Comparison of ENCODE assay signal across 32 cellular contexts in genomic region chr7:110387689-110388088, GRCh38.
"Had no signal": no experiment of that assay in that cellular context is flagged by ENCODE, and none has a peak within 500 bp of the region (broad histone marks: within the 10 kb centered on the region; RNA-seq: fewer than 3 reads in every experiment).

No MANE protein-coding gene starts in this region.

- H3K4me3 Mint-ChIP-seq: activated CD4-positive, alpha-beta T cell treated with anti-CD3 and anti-CD28 coated beads for 36 hours; activated CD8-positive, alpha-beta memory T cell treated with anti-CD3 and anti-CD28 coated beads, Interleukin-2, amount 10 ng/mL, durations not matched to agents 7 days and 5 days; activated CD8-positive, alpha-beta T cell treated with anti-CD3 and anti-CD28 coated beads, Interleukin-2, amount 10 ng/mL, durations not matched to agents 7 days and 5 days; activated naive CD4-positive, alpha-beta T cell treated with anti-CD3 and anti-CD28 coated beads, Interleukin-2, amount 50 U/mL, for 24 hours; activated naive CD8-positive, alpha-beta T cell treated with anti-CD3 and anti-CD28 coated beads, Interleukin-2, amount 50 U/mL, for 24 hours; central memory CD8-positive, alpha-beta T cell; dendritic cell treated with granulocyte-macrophage colony-stimulating factor and Interleukin-4, amounts not matched to agents 40 ng/mL and 50 ng/mL, for 4 days; immature natural killer cell; memory B cell; natural killer cell treated with Interleukin-12 subunit alpha and Interleukin-12 subunit beta and Interleukin-15 and Interleukin-18, amount 100 ng/mL, for 72 hours; stimulated activated memory B cell treated with anti-CD40 and anti-IgM and Interleukin-4, amounts not matched to agents 10 μg/mL and 1 μg/mL and 100 μg/mL, for 72 hours; stimulated activated naive CD8-positive, alpha-beta T cell treated with anti-CD3 and anti-CD28 coated beads, Interleukin-15, amount 100 ng/mL, for 72 hours had no signal

- H3K4me1 ChIP-seq: gastrocnemius medialis, upper lobe of left lung, vagina had no signal

- H3K36me3 Mint-ChIP-seq: activated CD8-positive, alpha-beta memory T cell treated with anti-CD3 and anti-CD28 coated beads, Interleukin-2, amount 10 ng/mL, durations not matched to agents 7 days and 5 days; activated naive CD4-positive, alpha-beta T cell treated with anti-CD3 and anti-CD28 coated beads, Interleukin-2, amount 50 U/mL, for 24 hours; immature natural killer cell; memory B cell; natural killer cell treated with Interleukin-12 subunit alpha and Interleukin-12 subunit beta and Interleukin-15 and Interleukin-18, amount 100 ng/mL, for 72 hours; stimulated activated memory B cell treated with anti-CD40 and anti-IgM and Interleukin-4, amounts not matched to agents 10 μg/mL and 1 μg/mL and 100 μg/mL, for 72 hours had no signal

- H3K4me3 ChIP-seq: gastrocnemius medialis, mucosa of descending colon, skin epidermis, upper lobe of left lung, vagina had no signal

- H3K27ac ChIP-seq: gastrocnemius medialis, neutrophil, skin epidermis, upper lobe of left lung, vagina had no signal

- H3K27me3 Mint-ChIP-seq: activated CD8-positive, alpha-beta memory T cell treated with anti-CD3 and anti-CD28 coated beads, Interleukin-2, amount 10 ng/mL, durations not matched to agents 7 days and 5 days; activated naive CD8-positive, alpha-beta T cell treated with anti-CD3 and anti-CD28 coated beads, Interleukin-2, amount 50 U/mL, for 24 hours; central memory CD8-positive, alpha-beta T cell; dendritic cell treated with granulocyte-macrophage colony-stimulating factor and Interleukin-4, amounts not matched to agents 40 ng/mL and 50 ng/mL, for 4 days; memory B cell; natural killer cell treated with Interleukin-12 subunit alpha and Interleukin-12 subunit beta and Interleukin-15 and Interleukin-18, amount 100 ng/mL, for 72 hours; progenitor cell of endocrine pancreas; stimulated activated memory B cell treated with anti-CD40 and anti-IgM and Interleukin-4, amounts not matched to agents 10 μg/mL and 1 μg/mL and 100 μg/mL, for 72 hours; stimulated activated naive CD8-positive, alpha-beta T cell treated with anti-CD3 and anti-CD28 coated beads, Interleukin-15, amount 100 ng/mL, for 72 hours had no signal

- H3K27ac Mint-ChIP-seq: activated CD4-positive, alpha-beta T cell treated with anti-CD3 and anti-CD28 coated beads for 36 hours; activated CD8-positive, alpha-beta memory T cell treated with anti-CD3 and anti-CD28 coated beads, Interleukin-2, amount 10 ng/mL, durations not matched to agents 7 days and 5 days; activated CD8-positive, alpha-beta T cell treated with anti-CD3 and anti-CD28 coated beads, Interleukin-2, amount 10 ng/mL, durations not matched to agents 7 days and 5 days; activated naive CD4-positive, alpha-beta T cell treated with anti-CD3 and anti-CD28 coated beads, Interleukin-2, amount 50 U/mL, for 24 hours; activated naive CD8-positive, alpha-beta T cell treated with anti-CD3 and anti-CD28 coated beads, Interleukin-2, amount 50 U/mL, for 24 hours; activated T-helper 2 cell treated with anti-CD3 and anti-CD28 coated beads, Interferon-gamma antibody, Interleukin-2, Interleukin-4, amounts not matched to agents 10 μg/mL and 5 μg/mL and 100 μg/mL, durations not matched to agents 14 hours and 24 hours and 36 hours; dendritic cell treated with granulocyte-macrophage colony-stimulating factor and Interleukin-4, amounts not matched to agents 40 ng/mL and 50 ng/mL, for 4 days; immature natural killer cell; memory B cell; natural killer cell treated with Interleukin-12 subunit alpha and Interleukin-12 subunit beta and Interleukin-15 and Interleukin-18, amount 100 ng/mL, for 72 hours; progenitor cell of endocrine pancreas; stimulated activated memory B cell treated with anti-CD40 and anti-IgM and Interleukin-4, amounts not matched to agents 10 μg/mL and 1 μg/mL and 100 μg/mL, for 72 hours; stimulated activated naive CD8-positive, alpha-beta T cell treated with anti-CD3 and anti-CD28 coated beads, Interleukin-15, amount 100 ng/mL, for 72 hours had no signal

- H3K9me3 ChIP-seq: gastrocnemius medialis, mucosa of descending colon, neutrophil, upper lobe of left lung, vagina had no signal

- H3K36me3 ChIP-seq: gastrocnemius medialis, neutrophil, upper lobe of left lung, vagina had no signal

- H3K4me1 Mint-ChIP-seq: activated CD4-positive, alpha-beta T cell treated with anti-CD3 and anti-CD28 coated beads for 36 hours; activated CD8-positive, alpha-beta memory T cell treated with anti-CD3 and anti-CD28 coated beads, Interleukin-2, amount 10 ng/mL, durations not matched to agents 7 days and 5 days; activated naive CD4-positive, alpha-beta T cell treated with anti-CD3 and anti-CD28 coated beads, Interleukin-2, amount 50 U/mL, for 24 hours; activated naive CD8-positive, alpha-beta T cell treated with anti-CD3 and anti-CD28 coated beads, Interleukin-2, amount 50 U/mL, for 24 hours; central memory CD8-positive, alpha-beta T cell; immature natural killer cell; memory B cell; stimulated activated memory B cell treated with anti-CD40 and anti-IgM and Interleukin-4, amounts not matched to agents 10 μg/mL and 1 μg/mL and 100 μg/mL, for 72 hours; stimulated activated naive CD8-positive, alpha-beta T cell treated with anti-CD3 and anti-CD28 coated beads, Interleukin-15, amount 100 ng/mL, for 72 hours had no signal

- DNase-seq: activated CD4-positive, alpha-beta T cell treated with anti-CD3 and anti-CD28 coated beads for 36 hours; activated CD4-positive, CD25-positive, alpha-beta regulatory T cell; activated CD8-positive, alpha-beta memory T cell treated with anti-CD3 and anti-CD28 coated beads, Interleukin-2, amount 10 ng/mL, durations not matched to agents 7 days and 5 days; activated CD8-positive, alpha-beta T cell treated with anti-CD3 and anti-CD28 coated beads, Interleukin-2, amount 10 ng/mL, durations not matched to agents 7 days and 5 days; activated naive CD8-positive, alpha-beta T cell treated with anti-CD3 and anti-CD28 coated beads, Interleukin-2, amount 50 U/mL, for 24 hours; activated T-cell treated with anti-CD3 and anti-CD28 coated beads, Interleukin-2, amount 50 U/mL, for 48 hours; amygdala; effector CD4-positive, alpha-beta T cell; gastrocnemius medialis; glutamatergic neuron; hypothalamus; immature natural killer cell; mucosa of descending colon; stimulated activated CD4-positive, alpha-beta T cell treated with anti-CD3 and anti-CD28 coated beads, Interleukin-12 subunit alpha, Interleukin-12 subunit beta, amount 100 ng/mL, for 4 hours; stimulated activated CD4-positive, alpha-beta T cell treated with anti-CD3 and anti-CD28 coated beads, Interleukin-4, amount 100 ng/mL, for 4 hours; stimulated activated CD8-positive, alpha-beta memory T cell treated with anti-CD3 and anti-CD28 coated beads, Interleukin-4, amount 100 ng/mL, for 48 hours; stimulated activated naive CD8-positive, alpha-beta T cell treated with anti-CD3 and anti-CD28 coated beads, Interleukin-15, amount 100 ng/mL, for 72 hours; substantia nigra; upper lobe of left lung had no signal

- H3K9me3 Mint-ChIP-seq: activated naive CD4-positive, alpha-beta T cell treated with anti-CD3 and anti-CD28 coated beads, Interleukin-2, amount 50 U/mL, for 24 hours; activated naive CD8-positive, alpha-beta T cell treated with anti-CD3 and anti-CD28 coated beads, Interleukin-2, amount 50 U/mL, for 24 hours; activated T-helper 2 cell treated with anti-CD3 and anti-CD28 coated beads, Interferon-gamma antibody, Interleukin-2, Interleukin-4, amounts not matched to agents 10 μg/mL and 5 μg/mL and 100 μg/mL, durations not matched to agents 14 hours and 24 hours and 36 hours; memory B cell; stimulated activated memory B cell treated with anti-CD40 and anti-IgM and Interleukin-4, amounts not matched to agents 10 μg/mL and 1 μg/mL and 100 μg/mL, for 72 hours; stimulated activated naive CD8-positive, alpha-beta T cell treated with anti-CD3 and anti-CD28 coated beads, Interleukin-15, amount 100 ng/mL, for 72 hours had no signal

- H3K27me3 ChIP-seq: gastrocnemius medialis, neutrophil, upper lobe of left lung, vagina had no signal

- FAIRE-seq: endometrium had no signal

- ATAC-seq: activated CD4-positive, alpha-beta T cell treated with anti-CD3 and anti-CD28 coated beads for 36 hours; activated CD8-positive, alpha-beta memory T cell treated with anti-CD3 and anti-CD28 coated beads, Interleukin-2, amount 10 ng/mL, durations not matched to agents 7 days and 5 days; activated CD8-positive, alpha-beta T cell treated with anti-CD3 and anti-CD28 coated beads, Interleukin-2, amount 10 ng/mL, durations not matched to agents 7 days and 5 days; activated naive CD8-positive, alpha-beta T cell treated with anti-CD3 and anti-CD28 coated beads, Interleukin-2, amount 50 U/mL, for 24 hours; gastrocnemius medialis; mucosa of descending colon; natural killer cell treated with Interleukin-12 subunit alpha and Interleukin-12 subunit beta and Interleukin-15 and Interleukin-18, amount 100 ng/mL, for 72 hours; sciatic nerve; stimulated activated memory B cell treated with anti-CD40 and anti-IgM and Interleukin-4, amounts not matched to agents 10 μg/mL and 1 μg/mL and 100 μg/mL, for 72 hours; stimulated activated naive CD8-positive, alpha-beta T cell treated with anti-CD3 and anti-CD28 coated beads, Interleukin-15, amount 100 ng/mL, for 72 hours had no signal
